In the genomic region with DNA sequence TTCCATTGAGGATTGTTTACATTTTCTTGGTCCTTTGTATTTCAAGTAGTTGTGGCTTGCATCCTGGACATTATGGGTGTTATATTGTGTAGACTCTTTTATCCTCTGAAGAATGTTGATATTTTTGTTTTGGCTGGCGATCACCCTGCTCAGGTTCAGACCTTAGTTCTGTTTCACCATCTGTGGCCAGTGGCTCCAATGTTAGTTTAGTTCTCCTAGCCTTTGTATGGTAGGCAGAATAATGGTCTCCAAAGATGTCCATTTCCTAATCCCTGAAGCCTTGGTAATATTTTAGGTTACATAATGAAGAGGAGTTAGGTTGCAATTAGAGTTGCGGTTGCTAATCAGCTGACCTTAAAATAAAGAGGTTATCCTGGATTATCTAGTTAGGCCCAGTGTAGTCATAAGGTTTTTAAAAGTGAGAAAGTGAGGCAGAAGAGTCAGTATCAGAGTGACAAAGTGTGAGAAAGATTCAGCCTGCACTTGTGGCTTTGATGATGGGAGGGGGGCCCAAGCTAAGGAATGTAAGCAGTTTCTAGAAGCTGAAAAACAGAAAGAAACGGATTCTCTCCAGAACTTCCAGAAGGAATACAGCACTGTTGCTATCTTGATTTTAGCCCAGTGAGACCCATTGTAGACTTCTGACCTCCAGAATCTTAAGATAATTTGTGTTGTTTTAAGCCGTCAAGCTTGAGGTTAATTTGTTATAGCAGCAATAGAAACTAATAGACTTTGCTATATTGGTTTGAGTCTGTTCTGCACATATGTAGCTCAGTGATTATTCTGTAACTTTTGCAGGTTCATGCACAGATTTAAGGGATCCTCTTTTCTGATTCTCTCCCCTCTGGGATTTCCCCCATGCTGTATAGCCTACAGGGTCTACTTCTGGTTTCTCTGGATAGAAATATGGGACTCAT, we compare ENCODE assay signal across 10 cellular contexts. TPM values are rescaled to one million over a fixed set of nuclear protein-coding genes. Genes with fewer than 3 reads are reported as not detected.
DNase-seq lines count a peak whose midpoint lies in the region; ATAC-seq and TF ChIP-seq lines count a peak whose summit lies in the region.
"Had no signal": no experiment of that assay in that cellular context is flagged by ENCODE, and none has a peak within 500 bp of the region (broad histone marks: within the 10 kb centered on the region; RNA-seq: fewer than 3 reads in every experiment).

No MANE protein-coding gene starts in this region.

- CTCF ChIA-PET in Calu3 (lab: Charles Lee): no interaction called here

- H3K36me3 Mint-ChIP-seq in naive thymus-derived CD8-positive, alpha-beta T cell: peaks cover 0 to 8% (median 4%) of the 10 kb centered on the region in 3 donors
- peaks cover 5% of the 10 kb centered on the region for H3K36me3 Mint-ChIP-seq in Calu3 (ENCODE audit: insufficient read depth, unreplicated experiment)

- H3K27ac Mint-ChIP-seq in naive thymus-derived CD8-positive, alpha-beta T cell: peak overlapping the region; percentile 80 to 92 (median 90)
- H3K27ac Mint-ChIP-seq in Calu3 (ENCODE audit: unreplicated experiment): no peak overlapping the region

- no peaks in the 10 kb centered on the region for H3K27me3 Mint-ChIP-seq in naive thymus-derived CD8-positive, alpha-beta T cell
- no peaks in the 10 kb centered on the region for H3K27me3 Mint-ChIP-seq in Calu3 (ENCODE audit: unreplicated experiment)

- no peak for TF ChIP-seq CTCF in Calu3 (IDR thresholded peaks at IDR 0.05; ENCODE audit: unreplicated experiment)

- BruUV-seq in Calu3 (replicated peaks; lab: Mats Ljungman, UMichigan): no TSS peak

- H3K36me3 ChIP-seq in KOPT-K1 (ENCODE audit: insufficient read depth, low read length) (no peaks in the 10 kb centered on the region), MG63 (0 out of 2 replicates have a peak, but pooled peaks cover 2% of the 10 kb centered on the region)

- POLR2A ChIA-PET in naive thymus-derived CD8-positive, alpha-beta T cell (lab: Charles Lee): interaction anchor here (1.0 to 1.8 kb wide), 2 partner anchors 19 to 21 kb away, joined by 5 to 7 read pairs; a partner anchor contains a TSS

- peak overlapping the region; percentile 33 for H3K27ac ChIP-seq in KOPT-K1 (ENCODE audit: low read depth, low read length, poor library complexity, severe bottlenecking)

- DNase-seq in NCI-H1105 treated with DMSO at 0.1 percent for 48 hours (lab: John Stamatoyannopoulos, UW) (peak; percentile 38), NCI-H1105 (lab: John Stamatoyannopoulos, UW) (no peak), Calu3 (no peak), ureter (ENCODE audit: low spot score) (no peak), MG63 (no peak)
- no peak for DNase-seq in naive thymus-derived CD8-positive, alpha-beta T cell
- DNase-seq: NCI-H446 had no signal

- intact Hi-C loops in Calu3 (cut with micrococcal nuclease; ENCODE audit: unreplicated experiment): no loop called here

- no peaks in the 10 kb centered on the region for H3K9me3 ChIP-seq in KOPT-K1 (ENCODE audit: insufficient read depth, low read length, poor library complexity, severe bottlenecking)
- no peaks in the 10 kb centered on the region for H3K9me3 ChIP-seq in MG63

- ATAC-seq in GM21619 (IDR thresholded peaks at IDR 0.05; ENCODE audit: unreplicated experiment): peak; percentile 37
- ATAC-seq in naive thymus-derived CD8-positive, alpha-beta T cell: peak in 1 of 2 donors; percentile 19

- no peak overlapping the region for H3K4me3 ChIP-seq in MG63
- H3K4me3 ChIP-seq: skin epidermis had no signal

- H3K4me3 Mint-ChIP-seq in naive thymus-derived CD8-positive, alpha-beta T cell: peak overlapping the region; percentile 23 to 77 (median 59)
- no peak overlapping the region for H3K4me3 Mint-ChIP-seq in Calu3 (ENCODE audit: low read depth, unreplicated experiment)

- peaks cover 37 to 86% (median 69%) of the 10 kb centered on the region in 4 donors for H3K4me1 Mint-ChIP-seq in naive thymus-derived CD8-positive, alpha-beta T cell
- H3K4me1 Mint-ChIP-seq in Calu3 (ENCODE audit: low read depth, unreplicated experiment): peaks cover 29% of the 10 kb centered on the region

- no peaks in the 10 kb centered on the region for H3K27me3 ChIP-seq in MG63

- H3K9me3 Mint-ChIP-seq in naive thymus-derived CD8-positive, alpha-beta T cell: peaks cover 0 to 3% (median 0%) of the 10 kb centered on the region in 9 donors
- no peaks in the 10 kb centered on the region for H3K9me3 Mint-ChIP-seq in Calu3 (ENCODE audit: low read depth, unreplicated experiment)

RNA-seq across cellular contexts. Expression of a gene that starts 21.5 kb away (rescaled TPM):
- total RNA-seq in naive thymus-derived CD8-positive, alpha-beta T cell: 100 to 1,000 TPM; 105 to 107 TPM
- 10 to 100 TPM; 50.9 to 61.7 (median 52.4) TPM for polyA plus RNA-seq in naive thymus-derived CD8-positive, alpha-beta T cell
- total RNA-seq in Calu3 (2022) (76.0 and 85.5 TPM in 2 replicates), ureter (56.3 TPM)
- 21.4 and 24.2 TPM in 2 replicates for total RNA-seq in MG63 (2014; rRNA removed; shearing (Covaris generic); ENCODE audit: low replicate concordance)
